In the genomic region with DNA sequence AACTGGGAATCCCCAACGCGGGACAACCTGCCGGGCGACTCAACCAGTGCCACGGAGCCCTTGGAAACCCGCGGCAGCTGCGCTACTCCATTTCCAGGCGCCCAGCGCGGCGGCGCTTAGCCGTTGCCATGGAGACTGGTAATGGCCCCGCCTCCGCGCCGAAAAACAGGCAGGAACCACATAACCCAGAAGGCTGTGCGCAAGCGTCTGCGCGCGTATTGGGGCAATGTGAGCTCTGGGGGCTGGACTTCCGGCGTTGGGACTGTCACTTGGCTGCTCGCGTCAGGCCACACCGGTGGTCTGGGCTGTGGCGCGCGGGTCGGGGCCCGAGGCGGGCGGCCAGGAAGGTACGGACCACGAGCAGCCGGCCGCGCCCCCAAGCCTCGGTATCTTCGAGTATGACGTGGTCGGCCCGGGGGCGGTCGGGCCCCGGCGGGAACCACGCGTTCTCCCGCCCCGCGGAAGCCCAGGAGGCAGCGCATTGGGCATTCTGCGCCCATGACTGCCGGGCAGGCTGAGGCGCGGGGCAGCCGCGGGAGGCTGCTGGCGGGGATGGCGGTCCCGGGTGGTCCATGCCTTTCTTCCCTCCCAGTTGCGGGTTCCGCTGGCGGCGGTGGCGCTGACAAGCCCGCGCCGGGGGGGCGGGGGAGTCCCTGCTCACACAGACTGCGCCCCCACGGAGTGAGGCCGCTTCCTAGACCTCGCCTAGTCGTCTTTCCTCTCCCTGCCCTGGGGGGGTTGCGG, we compare ENCODE assay signal across 8 cellular contexts. TPM values are rescaled to one million over a fixed set of nuclear protein-coding genes. Genes with fewer than 3 reads are reported as not detected.
DNase-seq lines count a peak whose midpoint lies in the region; ATAC-seq and TF ChIP-seq lines count a peak whose summit lies in the region.

Gene ZNF324B, plus strand, starts transcription at position 265 of the 744 bp plus-strand sequence. CDS start 2,080 bp downstream, outside the sequence.

- H3K4me1 Mint-ChIP-seq in CD4-positive, CD25-positive, alpha-beta regulatory T cell = peaks cover 6 to 24% (median 9%) of the 10 kb centered on the region in 4 donors

- H3K9me3 ChIP-seq in CD4-positive, CD25-positive, alpha-beta regulatory T cell (ENCODE audit: control insufficient read depth in 2 of 2, low read length in 2 of 2) = peaks cover 0 to 7% of the 10 kb centered on the region in 2 experiments
- H3K9me3 ChIP-seq in right lobe of liver = no peaks in the 10 kb centered on the region

- DNase-seq in CD4-positive, CD25-positive, alpha-beta regulatory T cell = peak; percentile 96
- peak; percentile 97 for DNase-seq in NCI-H774 (lab: John Stamatoyannopoulos, UW)
- DNase-seq in activated CD4-positive, alpha-beta T cell treated with anti-CD3 and anti-CD28 coated beads, Interleukin-2, amount 50 U/mL, for 4 hours = peak; percentile 95
- DNase-seq in dorsolateral prefrontal cortex = peak; percentile 97 to 99 (median 98)
- DNase-seq in right lobe of liver = peak; percentile 96 to 98 (median 97)
- DNase-seq in stimulated activated CD4-positive, alpha-beta T cell treated with anti-CD3 and anti-CD28 coated beads, Interleukin-4, amount 100 ng/mL, for 24 hours = peak; percentile 97

- intact Hi-C loops in dorsolateral prefrontal cortex (cut with DNase I) (no loop called here), right lobe of liver (cut with DNase I) (no loop called here)

- peaks cover 9% of the 10 kb centered on the region for H3K4me1 ChIP-seq in CD4-positive, CD25-positive, alpha-beta regulatory T cell (ENCODE audit: control insufficient read depth, insufficient read depth, low read length, poor library complexity, severe bottlenecking)
- peaks cover 0 to 10% (median 3%) of the 10 kb centered on the region in 4 donors for H3K4me1 ChIP-seq in right lobe of liver

- peak within 1 kb of the TSS; percentile 82 to 89 (median 86) for H3K4me3 Mint-ChIP-seq in CD4-positive, CD25-positive, alpha-beta regulatory T cell

- H3K27ac ChIP-seq in CD4-positive, CD25-positive, alpha-beta regulatory T cell (ENCODE audit: insufficient read depth, low read length, poor library complexity, severe bottlenecking) = peak within 1 kb of the TSS; percentile 78
- H3K27ac ChIP-seq in dorsolateral prefrontal cortex (peak within 1 kb of the TSS in 37 of 59 donors; percentile 13 to 84 (median 60)), right lobe of liver (peak within 1 kb of the TSS in 1 of 3 donors; percentile 18)

- H3K36me3 Mint-ChIP-seq in CD4-positive, CD25-positive, alpha-beta regulatory T cell = peaks cover 23% of the 10 kb centered on the region

- TF ChIP-seq CTCF in dorsolateral prefrontal cortex (IDR thresholded peaks at IDR 0.05 in 54 of 56, conservative IDR thresholded peaks at IDR 0.05 in 2 of 56; ENCODE audit: low read depth in 1 of 56, partially characterized antibody in 56 of 56) (peak in 16 of 56 donors; percentile 5 to 48 (median 18)), right lobe of liver (IDR thresholded peaks at IDR 0.05) (no peak)

- peak within 1 kb of the TSS in 2 of 3 donors; percentile 65 to 85 for H3K27ac Mint-ChIP-seq in CD4-positive, CD25-positive, alpha-beta regulatory T cell

- H3K36me3 ChIP-seq in CD4-positive, CD25-positive, alpha-beta regulatory T cell (ENCODE audit: control insufficient read depth, insufficient read depth, low read length) = no peaks in the 10 kb centered on the region
- no peaks in the 10 kb centered on the region for H3K36me3 ChIP-seq in right lobe of liver

- WGBS in right lobe of liver (ENCODE audit: insufficient coverage, low coverage, low lambda C conversion rate, missing lambda C conversion rate) = under 1% methylated on average over 24 of the region's 79 CpGs

- H3K4me3 ChIP-seq in CD4-positive, CD25-positive, alpha-beta regulatory T cell (ENCODE audit: low read depth, low read length) = peak within 1 kb of the TSS; percentile 77
- peak within 1 kb of the TSS; percentile 63 to 99 (median 92) for H3K4me3 ChIP-seq in dorsolateral prefrontal cortex
- peak within 1 kb of the TSS; percentile 88 to 100 (median 94) for H3K4me3 ChIP-seq in right lobe of liver

- H3K9me3 Mint-ChIP-seq in CD4-positive, CD25-positive, alpha-beta regulatory T cell = peaks cover 0 to 9% (median 5%) of the 10 kb centered on the region in 7 donors

- TF ChIP-seq POLR2A in right lobe of liver (IDR thresholded peaks at IDR 0.05) = peak; percentile 54

- ATAC-seq in CD4-positive, CD25-positive, alpha-beta regulatory T cell (ENCODE audit: low read depth in 2 of 2) = peak; percentile 98
- ATAC-seq in GM19438 (IDR thresholded peaks at IDR 0.05; ENCODE audit: low read depth, unreplicated experiment) (peak; percentile 93), HG03571 (IDR thresholded peaks at IDR 0.05; ENCODE audit: unreplicated experiment) (peak; percentile 95), right lobe of liver (peak; percentile 98 to 99 (median 98))

- H3K27me3 ChIP-seq in CD4-positive, CD25-positive, alpha-beta regulatory T cell (ENCODE audit: control insufficient read depth, insufficient read depth, low read length) = peaks cover 2% of the 10 kb centered on the region
- H3K27me3 ChIP-seq in dorsolateral prefrontal cortex (no peaks in the 10 kb centered on the region), right lobe of liver (no peaks in the 10 kb centered on the region)

- peaks cover 9% of the 10 kb centered on the region for H3K27me3 Mint-ChIP-seq in CD4-positive, CD25-positive, alpha-beta regulatory T cell

RNA-seq across cellular contexts. Expression of gene ZNF324B, which starts in this region (rescaled TPM):
- total RNA-seq in CD4-positive, CD25-positive, alpha-beta regulatory T cell = 6.5 TPM
- 1 to 10 TPM in 1 of 4 donors, under 1 TPM in 3; 0.81 to 1.4 (median 0.90) TPM for polyA plus RNA-seq in CD4-positive, CD25-positive, alpha-beta regulatory T cell
- total RNA-seq in dorsolateral prefrontal cortex (10 to 100 TPM in 117 of 120 experiments, 1 to 10 TPM in 3; 9.1 to 22.5 (median 14.5) TPM), right lobe of liver (1 to 10 TPM; 2.9 to 3.3 (median 2.9) TPM)
